Comparison of ENCODE assay signal across 9 cellular contexts in genomic region chr11:64036081-64037026, GRCh38. TPM values are rescaled to one million over a fixed set of nuclear protein-coding genes. Genes with fewer than 3 reads are reported as not detected.
DNase-seq lines count a peak whose midpoint lies in the region; TF ChIP-seq lines count a peak whose summit lies in the region.
"Had no signal": no experiment of that assay in that cellular context is flagged by ENCODE, and none has a peak within 500 bp of the region (broad histone marks: within the 10 kb centered on the region; RNA-seq: fewer than 3 reads in every experiment).

No MANE protein-coding gene starts in this region.

- H3K36me3 Mint-ChIP-seq in endothelial cell (ENCODE audit: low read depth, unreplicated experiment) (peaks cover 6% of the 10 kb centered on the region), type B pancreatic cell (no peaks in the 10 kb centered on the region)

- no peak for TF ChIP-seq RAD21 in Ishikawa (IDR thresholded peaks at IDR 0.05; ENCODE audit: low read depth)

- TF ChIP-seq POLR2A in lower leg skin (IDR thresholded peaks at IDR 0.05), result no peak

- no peaks in the 10 kb centered on the region; the same call in 1 of the 2 replicates for H3K9me3 ChIP-seq in AG04450 (ENCODE audit: control insufficient read depth, insufficient read depth, low read length)
- H3K9me3 ChIP-seq in tibial artery, result no peaks in the 10 kb centered on the region

- WGBS in lower leg skin, 2 donors, result 1 to 2% methylated on average over 17 to 58 of the region's 85 CpGs

- peaks cover 32% of the 10 kb centered on the region for H3K27me3 ChIP-seq in AG04450 (ENCODE audit: control insufficient read depth, insufficient read depth, low read length)
- H3K27me3 ChIP-seq in tibial artery, result peaks cover 0 to 50% of the 10 kb centered on the region in 2 donors

- H3K27ac Mint-ChIP-seq in endothelial cell (ENCODE audit: unreplicated experiment) (no peak overlapping the region), type B pancreatic cell (no peak overlapping the region)
- H3K27ac Mint-ChIP-seq: activated naive CD4-positive, alpha-beta T cell treated with anti-CD3 and anti-CD28 coated beads, Interleukin-2, amount 50 U/mL, for 72 hours had no signal

- peaks cover 0 to 26% (median 20%) of the 10 kb centered on the region in 4 donors for H3K4me1 ChIP-seq in tibial artery

- TF ChIP-seq EP300 in Ishikawa (IDR thresholded peaks at IDR 0.05; ENCODE audit: borderline replicate concordance), result no peak

- H3K4me3 ChIP-seq in AG04450 (ENCODE audit: low read depth, low read length) (peak overlapping the region; percentile 48), lower leg skin (ENCODE audit: low read depth, poor library complexity, severe bottlenecking) (peak overlapping the region; percentile 20), tibial artery (peak overlapping the region; percentile 36 to 54)

- no peaks in the 10 kb centered on the region for H3K36me3 ChIP-seq in tibial artery

- CTCF ChIA-PET in AG04450 (lab: Charles Lee), result interaction anchor here (0.6 kb wide), 1 partner anchor 319 kb away, joined by 3 read pairs; no protein-coding TSS in a partner anchor

- H3K27me3 Mint-ChIP-seq in endothelial cell (ENCODE audit: unreplicated experiment), result peaks cover 22% of the 10 kb centered on the region
- peaks cover 52% of the 10 kb centered on the region for H3K27me3 Mint-ChIP-seq in type B pancreatic cell

- intact Hi-C loops in lower leg skin (cut with DNase I; ENCODE audit: low total_unique reads) (no loop called here), tibial artery (cut with DNase I; ENCODE audit: low total_unique reads) (no loop called here)

- H3K4me3 Mint-ChIP-seq in endothelial cell (ENCODE audit: unreplicated experiment) (no peak overlapping the region), type B pancreatic cell (no peak overlapping the region)

- POLR2A ChIA-PET in AG04450 (lab: Yijun Ruan, JAX), result no interaction called here

- DNase-seq in AG04450 (ENCODE audit: low read depth, low spot score) (no peak), caudate nucleus (lab: John Stamatoyannopoulos, UW) (peak in 33 of 61 donors; percentile 23 to 82 (median 51)), lower leg skin (ENCODE audit: low spot score in 2 of 2) (peak in 1 of 2 donors; percentile 81), tibial artery (no peak), endothelial cell (ENCODE audit: low spot score) (no peak), type B pancreatic cell (ENCODE audit: extremely low spot score, unreplicated experiment) (no peak), DMS153 (lab: John Stamatoyannopoulos, UW) (no peak)

- H3K4me1 Mint-ChIP-seq in endothelial cell (ENCODE audit: unreplicated experiment), result peaks cover 3% of the 10 kb centered on the region
- peaks cover 15% of the 10 kb centered on the region for H3K4me1 Mint-ChIP-seq in type B pancreatic cell (ENCODE audit: unreplicated experiment)

- H3K27ac ChIP-seq in AG04450 (ENCODE audit: low read depth, low read length) (no peak overlapping the region), caudate nucleus (ENCODE audit: low read depth, low read length) (peak overlapping the region; percentile 83), tibial artery (no peak overlapping the region)

- no peaks in the 10 kb centered on the region for H3K9me3 Mint-ChIP-seq in endothelial cell (ENCODE audit: unreplicated experiment)
- H3K9me3 Mint-ChIP-seq in type B pancreatic cell, result no peaks in the 10 kb centered on the region
- H3K9me3 Mint-ChIP-seq: activated naive CD4-positive, alpha-beta T cell treated with anti-CD3 and anti-CD28 coated beads, Interleukin-2, amount 50 U/mL, for 72 hours had no signal

- TF ChIP-seq CTCF in AG04450 (IDR thresholded peaks at IDR 0.05; ENCODE audit: low read depth, low read length), result no peak
- no peak for TF ChIP-seq CTCF in lower leg skin (IDR thresholded peaks at IDR 0.05)
- TF ChIP-seq CTCF in tibial artery (IDR thresholded peaks at IDR 0.05), result no peak
- TF ChIP-seq CTCF in endothelial cell (IDR thresholded peaks at IDR 0.05; ENCODE audit: unreplicated experiment), result no peak
- TF ChIP-seq CTCF in type B pancreatic cell (conservative IDR thresholded peaks at IDR 0.05), result no peak

TF ChIP-seq in Ishikawa, 13 proteins besides CTCF, POLR2A, EP300 and RAD21:
- no peak for TF ChIP-seq FOXM1 (IDR thresholded peaks at IDR 0.05; ENCODE audit: borderline replicate concordance, low read depth)
- peak; percentile 58; the same call in 1 of the 2 replicates for TF ChIP-seq ZBTB7A (IDR thresholded peaks at IDR 0.05; ENCODE audit: low read depth)

RNA-seq across cellular contexts. Expression of gene FLRT1, which starts 0.6 kb away (rescaled TPM):
- 0.17 and 0.33 TPM in 2 replicates for polyA plus RNA-seq in AG04450 (2011; rRNA removed)
- 0.13 and 0.46 TPM in 2 replicates for polyA minus RNA-seq in AG04450 (2011; rRNA and poly(A)+ RNA removed)
- total RNA-seq in lower leg skin (under 1 TPM in 3 of 4 donors, not detected in 1; 0.08 to 0.62 (median 0.15) TPM), endothelial cell (ENCODE audit: unreplicated experiment) (not detected), type B pancreatic cell (ENCODE audit: low replicate concordance) (0.26 and 3.0 TPM in 2 replicates)
- total RNA-seq: activated naive CD4-positive, alpha-beta T cell treated with anti-CD3 and anti-CD28 coated beads, Interleukin-2, amount 50 U/mL, for 72 hours had no signal

RNA-seq across cellular contexts. Expression of gene OTUB1, which starts 50.1 kb away (rescaled TPM):
- polyA plus RNA-seq in AG04450 (2011; rRNA removed), result 99.0 and 105 TPM in 2 replicates
- 59.4 and 75.4 TPM in 2 replicates for polyA minus RNA-seq in AG04450 (2011; rRNA and poly(A)+ RNA removed)
- total RNA-seq in lower leg skin, result 10 to 100 TPM; 48.8 to 94.8 (median 81.7) TPM
- total RNA-seq in endothelial cell (ENCODE audit: unreplicated experiment), result 69.8 TPM
- total RNA-seq in type B pancreatic cell (ENCODE audit: low replicate concordance), result 101 and 105 TPM in 2 replicates

Comparison
In these comparisons a context has a peak if more than half of its experiments do, and no peak if none do; other contexts are left out.
1. DNase-seq: peak in caudate nucleus (33 of 61); none in AG04450 (single experiment), tibial artery (0 of 2), endothelial cell (single experiment), type B pancreatic cell (single experiment) and DMS153 (single experiment).
2. Peak in every context shown above with its lines, with median percentiles within 50 percentile points of each other: H3K4me3 ChIP-seq.